ENCODE assay signal across 34 cellular contexts in the genomic region with DNA sequence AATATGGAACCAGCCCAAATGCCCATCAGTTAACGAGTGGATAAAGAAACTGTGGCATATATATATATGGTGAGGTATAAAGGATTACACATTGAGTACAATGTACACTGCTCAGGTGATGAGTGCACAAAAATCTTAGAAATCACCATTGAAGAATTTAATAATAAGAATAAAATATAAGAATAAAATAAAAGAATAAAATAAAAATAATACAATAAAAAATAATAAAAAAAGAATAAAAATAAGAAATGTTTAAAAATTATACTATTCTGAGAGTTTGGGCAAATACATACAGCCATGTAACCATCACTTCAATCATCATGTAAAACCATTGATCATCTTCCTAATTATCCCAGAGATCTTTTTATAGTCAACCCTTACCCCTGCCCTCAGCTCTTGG.
"Had no signal": no experiment of that assay in that cellular context is flagged by ENCODE, and none has a peak within 500 bp of the region (broad histone marks: within the 10 kb centered on the region; RNA-seq: fewer than 3 reads in every experiment).

No MANE protein-coding gene starts in this region.

- ATAC-seq: activated CD4-positive, alpha-beta T cell treated with anti-CD3 and anti-CD28 coated beads for 36 hours; activated CD4-positive, CD25-positive, alpha-beta regulatory T cell treated with anti-CD3 and anti-CD28 coated beads, Interleukin-2, amount 50 U/mL, for 24 hours; activated CD8-positive, alpha-beta memory T cell treated with anti-CD3 and anti-CD28 coated beads, Interleukin-2, amount 10 ng/mL, durations not matched to agents 7 days and 5 days; activated CD8-positive, alpha-beta T cell treated with anti-CD3 and anti-CD28 coated beads, Interleukin-2, amount 10 ng/mL, durations not matched to agents 7 days and 5 days; activated naive CD4-positive, alpha-beta T cell treated with anti-CD3 and anti-CD28 coated beads, Interleukin-2, amount 50 U/mL, for 72 hours; body of pancreas had no signal

- H3K4me1 Mint-ChIP-seq: activated CD4-positive, alpha-beta T cell treated with anti-CD3 and anti-CD28 coated beads for 36 hours had no signal

- H3K27me3 Mint-ChIP-seq: activated CD4-positive, alpha-beta memory T cell treated with anti-CD3 and anti-CD28 coated beads, Interleukin-2, amount 10 ng/mL, durations not matched to agents 7 days and 5 days; activated CD4-positive, alpha-beta T cell treated with anti-CD3 and anti-CD28 coated beads for 36 hours; activated CD4-positive, alpha-beta T cell treated with anti-CD3 and anti-CD28 coated beads, Interleukin-2, amount 10 ng/mL, durations not matched to agents 7 days and 5 days; activated CD8-positive, alpha-beta memory T cell treated with anti-CD3 and anti-CD28 coated beads, Interleukin-2, amount 10 ng/mL, durations not matched to agents 7 days and 5 days; activated naive CD8-positive, alpha-beta T cell treated with anti-CD3 and anti-CD28 coated beads for 36 hours had no signal

- H3K4me3 Mint-ChIP-seq: activated CD4-positive, alpha-beta memory T cell treated with anti-CD3 and anti-CD28 coated beads, Interleukin-2, amount 10 ng/mL, durations not matched to agents 7 days and 5 days; activated CD4-positive, alpha-beta T cell treated with anti-CD3 and anti-CD28 coated beads for 36 hours; activated CD4-positive, alpha-beta T cell treated with anti-CD3 and anti-CD28 coated beads, Interleukin-2, amount 10 ng/mL, durations not matched to agents 7 days and 5 days; activated CD8-positive, alpha-beta memory T cell treated with anti-CD3 and anti-CD28 coated beads, Interleukin-2, amount 10 ng/mL, durations not matched to agents 7 days and 5 days; activated CD8-positive, alpha-beta T cell treated with anti-CD3 and anti-CD28 coated beads, Interleukin-2, amount 10 ng/mL, durations not matched to agents 7 days and 5 days; activated naive CD8-positive, alpha-beta T cell treated with anti-CD3 and anti-CD28 coated beads for 36 hours; activated T-cell treated with anti-CD3 and anti-CD28 coated beads, Interleukin-2, amount 50 U/mL, for 24 hours; T-helper 1 cell treated with Interleukin-12 subunit alpha and Interleukin-12 subunit beta and Interleukin-4 antibody, amounts not matched to agents 30 μg/mL and 1 μg/mL, for 36 hours; T-helper 2 cell treated with Interferon-gamma antibody and Interleukin-4, amounts not matched to agents 5 μg/mL and 100 μg/mL, for 36 hours had no signal

- H3K27ac Mint-ChIP-seq: activated CD4-positive, alpha-beta memory T cell treated with anti-CD3 and anti-CD28 coated beads, Interleukin-2, amount 10 ng/mL, durations not matched to agents 7 days and 5 days; activated CD4-positive, alpha-beta T cell treated with anti-CD3 and anti-CD28 coated beads for 36 hours; activated CD4-positive, alpha-beta T cell treated with anti-CD3 and anti-CD28 coated beads, Interleukin-2, amount 10 ng/mL, durations not matched to agents 7 days and 5 days; activated CD8-positive, alpha-beta memory T cell treated with anti-CD3 and anti-CD28 coated beads, Interleukin-2, amount 10 ng/mL, durations not matched to agents 7 days and 5 days; activated CD8-positive, alpha-beta T cell treated with anti-CD3 and anti-CD28 coated beads, Interleukin-2, amount 10 ng/mL, durations not matched to agents 7 days and 5 days; activated naive CD4-positive, alpha-beta T cell treated with anti-CD3 and anti-CD28 coated beads, Interleukin-2, amount 50 U/mL, for 72 hours; activated naive CD8-positive, alpha-beta T cell treated with anti-CD3 and anti-CD28 coated beads for 36 hours; activated T-cell treated with anti-CD3 and anti-CD28 coated beads, Interleukin-2, amount 50 U/mL, for 24 hours; activated T-helper 2 cell treated with anti-CD3 and anti-CD28 coated beads, Interferon-gamma antibody, Interleukin-2, Interleukin-4, amounts not matched to agents 10 μg/mL and 5 μg/mL and 100 μg/mL, durations not matched to agents 14 hours and 24 hours and 36 hours; T-helper 1 cell treated with Interleukin-12 subunit alpha and Interleukin-12 subunit beta and Interleukin-4 antibody, amounts not matched to agents 30 μg/mL and 1 μg/mL, for 36 hours; T-helper 2 cell treated with Interferon-gamma antibody and Interleukin-4, amounts not matched to agents 5 μg/mL and 100 μg/mL, for 36 hours had no signal

- FAIRE-seq: astrocyte, TTC549 had no signal

- DNase-seq: activated CD4-positive, alpha-beta memory T cell treated with anti-CD3 and anti-CD28 coated beads, Interleukin-2, amount 10 ng/mL, durations not matched to agents 7 days and 5 days; activated CD4-positive, alpha-beta T cell treated with anti-CD3 and anti-CD28 coated beads for 1 hour; activated CD4-positive, alpha-beta T cell treated with anti-CD3 and anti-CD28 coated beads for 36 hours; activated CD4-positive, alpha-beta T cell treated with anti-CD3 and anti-CD28 coated beads for 48 hours; activated CD4-positive, alpha-beta T cell treated with anti-CD3 and anti-CD28 coated beads, Interleukin-2, amount 10 ng/mL, durations not matched to agents 7 days and 5 days; activated CD4-positive, alpha-beta T cell treated with anti-CD3 and anti-CD28 coated beads, Interleukin-2, amount 50 U/mL, for 48 hours; activated CD4-positive, CD25-positive, alpha-beta regulatory T cell; activated CD8-positive, alpha-beta memory T cell treated with anti-CD3 and anti-CD28 coated beads for 24 hours; activated CD8-positive, alpha-beta memory T cell treated with anti-CD3 and anti-CD28 coated beads, Interleukin-2, amount 10 ng/mL, durations not matched to agents 7 days and 5 days; activated CD8-positive, alpha-beta memory T cell treated with anti-CD3 and anti-CD28 coated beads, Interleukin-2, amount 50 U/mL, for 48 hours; activated CD8-positive, alpha-beta T cell treated with anti-CD3 and anti-CD28 coated beads, Interleukin-2, amount 10 ng/mL, durations not matched to agents 7 days and 5 days; activated effector memory CD4-positive, alpha-beta T cell treated with Interleukin-2 at 50 U/mL for 16 hours; activated gamma-delta T cell; activated naive CD4-positive, alpha-beta T cell treated with anti-CD3 and anti-CD28 coated beads, Interleukin-2, amount 50 U/mL, for 16 hours; activated naive CD4-positive, alpha-beta T cell treated with Interleukin-2 at 50 U/mL for 16 hours; activated naive CD8-positive, alpha-beta T cell treated with anti-CD3 and anti-CD28 coated beads for 36 hours; activated T-cell treated with anti-CD3 and anti-CD28 coated beads, Interleukin-2, amount 50 U/mL, for 24 hours; activated T-cell treated with anti-CD3 and anti-CD28 coated beads, Interleukin-2, amount 50 U/mL, for 48 hours; adrenal gland; amniotic stem cell; aorta; body of pancreas; brain microvascular endothelial cell; central memory CD4-positive, alpha-beta T cell; T-helper 1 cell; T-helper 2 cell; T-helper 9 cell had no signal

- H3K9me3 Mint-ChIP-seq: activated CD4-positive, alpha-beta T cell treated with anti-CD3 and anti-CD28 coated beads, Interleukin-2, amount 10 ng/mL, durations not matched to agents 7 days and 5 days; activated T-helper 2 cell treated with anti-CD3 and anti-CD28 coated beads, Interferon-gamma antibody, Interleukin-2, Interleukin-4, amounts not matched to agents 10 μg/mL and 5 μg/mL and 100 μg/mL, durations not matched to agents 14 hours and 24 hours and 36 hours; T-helper 2 cell treated with Interferon-gamma antibody and Interleukin-4, amounts not matched to agents 5 μg/mL and 100 μg/mL, for 36 hours had no signal

- H3K36me3 Mint-ChIP-seq: activated CD8-positive, alpha-beta memory T cell treated with anti-CD3 and anti-CD28 coated beads, Interleukin-2, amount 10 ng/mL, durations not matched to agents 7 days and 5 days; activated naive CD8-positive, alpha-beta T cell treated with anti-CD3 and anti-CD28 coated beads for 36 hours had no signal
